In the genomic region with DNA sequence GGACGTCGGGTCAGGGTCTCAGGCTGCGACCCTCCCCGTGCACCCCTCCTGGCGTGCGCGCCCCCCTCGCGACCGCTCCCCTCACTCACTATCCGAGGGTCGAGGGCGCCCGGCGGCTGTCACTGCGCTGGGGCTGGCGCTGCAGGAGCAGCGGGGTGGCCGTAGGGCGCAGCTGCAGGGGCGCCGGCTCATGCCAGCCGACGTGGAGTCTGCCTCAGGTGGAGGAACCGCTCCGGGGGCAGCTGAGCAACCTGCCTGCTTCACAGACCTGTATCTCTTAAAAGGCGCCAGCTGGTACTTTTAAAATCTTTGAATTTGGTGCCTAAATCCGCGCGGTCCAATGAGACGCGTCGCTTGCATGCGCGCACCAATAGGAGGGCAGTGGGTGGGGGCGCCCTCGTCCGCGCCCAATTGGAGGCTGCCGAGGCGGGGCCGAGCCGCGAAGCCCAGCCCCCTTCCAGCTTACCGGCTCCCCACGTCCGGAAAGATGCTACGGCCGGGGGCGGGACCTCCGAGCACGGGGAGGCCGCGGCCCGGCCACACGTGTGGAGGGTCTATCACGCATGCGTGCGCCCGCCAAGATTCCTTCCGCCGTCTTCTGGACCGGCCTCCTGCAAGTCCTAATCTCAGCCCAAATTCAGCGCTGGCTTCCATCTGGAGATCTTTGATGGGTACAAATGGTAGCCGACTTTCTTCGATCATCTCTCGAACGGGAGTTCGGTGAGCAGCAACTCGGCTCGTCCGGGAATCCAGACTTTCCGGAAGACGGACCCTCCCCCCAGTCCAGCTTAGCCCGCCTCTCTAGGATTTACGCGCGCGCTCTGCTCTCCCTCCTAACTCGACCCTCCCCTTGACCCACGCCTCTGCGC, we compare ENCODE assay signal across 8 cellular contexts. TPM values are rescaled to one million over a fixed set of nuclear protein-coding genes. Genes with fewer than 3 reads are reported as not detected.
DNase-seq lines count a peak whose midpoint lies in the region; ATAC-seq and TF ChIP-seq lines count a peak whose summit lies in the region.

A gene with protein sequence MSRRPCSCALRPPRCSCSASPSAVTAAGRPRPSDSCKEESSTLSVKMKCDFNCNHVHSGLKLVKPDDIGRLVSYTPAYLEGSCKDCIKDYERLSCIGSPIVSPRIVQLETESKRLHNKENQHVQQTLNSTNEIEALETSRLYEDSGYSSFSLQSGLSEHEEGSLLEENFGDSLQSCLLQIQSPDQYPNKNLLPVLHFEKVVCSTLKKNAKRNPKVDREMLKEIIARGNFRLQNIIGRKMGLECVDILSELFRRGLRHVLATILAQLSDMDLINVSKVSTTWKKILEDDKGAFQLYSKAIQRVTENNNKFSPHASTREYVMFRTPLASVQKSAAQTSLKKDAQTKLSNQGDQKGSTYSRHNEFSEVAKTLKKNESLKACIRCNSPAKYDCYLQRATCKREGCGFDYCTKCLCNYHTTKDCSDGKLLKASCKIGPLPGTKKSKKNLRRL (minus strand): TSS at position 274 of the 869 bp plus-strand sequence. CDS start 82 bp downstream, at position 192.

- peak within 1 kb of the TSS; percentile 92 to 96 for H3K27ac Mint-ChIP-seq in natural killer cell treated with Interleukin-12 subunit alpha and Interleukin-12 subunit beta and Interleukin-15 and Interleukin-18, amount 100 ng/mL, for 72 hours

- H3K27me3 Mint-ChIP-seq in natural killer cell treated with Interleukin-12 subunit alpha and Interleukin-12 subunit beta and Interleukin-15 and Interleukin-18, amount 100 ng/mL, for 72 hours = no peaks in the 10 kb centered on the region

- H3K4me3 ChIP-seq in H7 (ENCODE audit: insufficient read depth, low read depth, low read length) (peak within 1 kb of the TSS; percentile 96), fibroblast of pulmonary artery (replicated peaks; ENCODE audit: low read depth, low read length) (peak within 1 kb of the TSS; percentile 78)

- no peak for TF ChIP-seq CTCF in fibroblast of pulmonary artery (IDR thresholded peaks at IDR 0.05; ENCODE audit: low read length, missing control alignments)

- ATAC-seq in natural killer cell treated with Interleukin-12 subunit alpha and Interleukin-12 subunit beta and Interleukin-15 and Interleukin-18, amount 100 ng/mL, for 72 hours = peak; percentile 96 to 97
- ATAC-seq in stimulated activated naive CD8-positive, alpha-beta T cell treated with anti-CD3 and anti-CD28 coated beads, Interleukin-15, Interleukin-2, amounts not matched to agents 100 U/mL and 50 U/mL, for 24 hours = peak; percentile 92

- H3K36me3 ChIP-seq in H7 (replicated peaks; ENCODE audit: control insufficient read depth, insufficient read depth, low read length) = peaks cover 2% of the 10 kb centered on the region; the same call in 1 of the 2 replicates

- H3K4me1 Mint-ChIP-seq in natural killer cell treated with Interleukin-12 subunit alpha and Interleukin-12 subunit beta and Interleukin-15 and Interleukin-18, amount 100 ng/mL, for 72 hours (ENCODE audit: low read depth in 2 of 2) = peaks cover 30 to 43% of the 10 kb centered on the region in 2 donors

- DNase-seq in ELF-1 (ENCODE audit: low read depth, low spot score) (peak; percentile 100), H7 (peak; percentile 96), M059J (ENCODE audit: low read depth) (peak; percentile 98), SHP77 (lab: John Stamatoyannopoulos, UW) (peak; percentile 95 to 96), fibroblast of pulmonary artery (ENCODE audit: low read depth) (peak; percentile 99)
- DNase-seq in activated effector memory CD4-positive, alpha-beta T cell treated with Interleukin-2 at 50 U/mL for 16 hours = peak; percentile 98
- DNase-seq in natural killer cell treated with Interleukin-12 subunit alpha and Interleukin-12 subunit beta and Interleukin-15 and Interleukin-18, amount 100 ng/mL, for 72 hours (ENCODE audit: low spot score) = peak; percentile 99
- DNase-seq in stimulated activated naive CD8-positive, alpha-beta T cell treated with anti-CD3 and anti-CD28 coated beads, Interleukin-15, Interleukin-2, amounts not matched to agents 100 U/mL and 50 U/mL, for 24 hours = peak; percentile 97

- H3K27me3 ChIP-seq in H7 (ENCODE audit: control insufficient read depth, insufficient read depth, low read length) = no peaks in the 10 kb centered on the region

- peak within 1 kb of the TSS; percentile 91 for H3K4me3 Mint-ChIP-seq in natural killer cell treated with Interleukin-12 subunit alpha and Interleukin-12 subunit beta and Interleukin-15 and Interleukin-18, amount 100 ng/mL, for 72 hours

- peaks cover 21% of the 10 kb centered on the region for H3K36me3 Mint-ChIP-seq in natural killer cell treated with Interleukin-12 subunit alpha and Interleukin-12 subunit beta and Interleukin-15 and Interleukin-18, amount 100 ng/mL, for 72 hours

- H3K9me3 Mint-ChIP-seq in natural killer cell treated with Interleukin-12 subunit alpha and Interleukin-12 subunit beta and Interleukin-15 and Interleukin-18, amount 100 ng/mL, for 72 hours = no peaks in the 10 kb centered on the region

RNA-seq across cellular contexts. Expression of the gene that starts here (rescaled TPM):
- 52.1 and 67.4 TPM in 2 replicates for total RNA-seq in H7 (2014; rRNA removed; shearing (Covaris generic))
- total RNA-seq in M059J (2014; rRNA removed; shearing (Covaris generic)) = 75.3 and 103 TPM in 2 replicates
- 10 to 100 TPM; 26.3 to 33.9 TPM for total RNA-seq in natural killer cell treated with Interleukin-12 subunit alpha and Interleukin-12 subunit beta and Interleukin-15 and Interleukin-18, amount 100 ng/mL, for 72 hours

Comparison
In these comparisons a context has a peak if more than half of its experiments do, and no peak if none do; other contexts are left out.
1. Peak in every context shown above with its lines: DNase-seq, ATAC-seq and H3K4me3 ChIP-seq.